Comparison of ENCODE assay signal across 8 cellular contexts in genomic region chr1:54488831-54489626, GRCh38. TPM values are rescaled to one million over a fixed set of nuclear protein-coding genes. Genes with fewer than 3 reads are reported as not detected.
DNase-seq lines count a peak whose midpoint lies in the region; ATAC-seq and TF ChIP-seq lines count a peak whose summit lies in the region.

No MANE protein-coding gene starts in this region.

- peak overlapping the region; percentile 83 for H3K14ac ChIP-seq in trophoblast cell (ENCODE audit: low read length)

- peak overlapping the region; percentile 54 for H3K4me3 ChIP-seq in MG63
- H3K4me3 ChIP-seq in SU-DHL-6 (ENCODE audit: insufficient read depth, low read length, poor library complexity, severe bottlenecking): peak overlapping the region; percentile 63
- peak overlapping the region; percentile 48 to 88 (median 65) for H3K4me3 ChIP-seq in heart left ventricle
- H3K4me3 ChIP-seq in trophoblast cell (ENCODE audit: low read depth, low read length): peak overlapping the region; percentile 19
- peak overlapping the region; percentile 66 for H3K4me3 ChIP-seq in upper lobe of right lung

- ATAC-seq in GM21619 (IDR thresholded peaks at IDR 0.05; ENCODE audit: unreplicated experiment) (peak; percentile 68), heart left ventricle (peak; percentile 42 to 78 (median 75)), upper lobe of right lung (peak; percentile 87)

- no peaks in the 10 kb centered on the region for H3K9me2 ChIP-seq in SU-DHL-6 (replicated peaks; ENCODE audit: insufficient read depth, low read length)

- H4K8ac ChIP-seq in trophoblast cell (ENCODE audit: low read depth, low read length): peak overlapping the region; percentile 97

- 0 to 1% (median 1%) methylated on average over 51 of the region's 51 CpGs for WGBS in adipose tissue, 3 donors
- WGBS in heart left ventricle, 4 donors: 0 to 1% (median 1%) methylated on average over 29 to 51 of the region's 51 CpGs
- no CpG with 5 or more reads among the region's 51 CpGs for WGBS in trophoblast cell (ENCODE audit: extremely low coverage, insufficient coverage, insufficient read length)

- peak overlapping the region; percentile 99 for H2AK5ac ChIP-seq in trophoblast cell (ENCODE audit: low read length)

- peak; percentile 66 for DNase-seq in DMS 273 treated with DMSO at 0.1 percent for 48 hours (lab: John Stamatoyannopoulos, UW)
- peak; percentile 62 for DNase-seq in MG63
- DNase-seq in heart left ventricle: peak; percentile 77 to 92 (median 83)
- DNase-seq in trophoblast cell: peak; percentile 75 to 89
- DNase-seq in upper lobe of right lung: peak; percentile 91

- H3K79me1 ChIP-seq in trophoblast cell (ENCODE audit: low read length): peaks cover 20% of the 10 kb centered on the region

- peak overlapping the region; percentile 96 for H2BK120ac ChIP-seq in trophoblast cell (ENCODE audit: insufficient read depth, low read length, poor library complexity)

- H3K23ac ChIP-seq in trophoblast cell (ENCODE audit: low read length): no peak overlapping the region

- H2AFZ ChIP-seq in SU-DHL-6 (ENCODE audit: low read depth, low read length, severe bottlenecking) (peak overlapping the region; percentile 88), trophoblast cell (ENCODE audit: insufficient read depth, low read length, poor library complexity) (peak overlapping the region; percentile 67)

- peak overlapping the region; percentile 99 for H3K18ac ChIP-seq in trophoblast cell (ENCODE audit: low read length)

- H2BK12ac ChIP-seq in trophoblast cell (ENCODE audit: low read length): peak overlapping the region; percentile 93

- peak overlapping the region; percentile 71 for H3K4ac ChIP-seq in trophoblast cell (ENCODE audit: low read depth, low read length)

- H3K9ac ChIP-seq in SU-DHL-6 (ENCODE audit: low read length): peak overlapping the region; percentile 50
- peak overlapping the region; percentile 51 for H3K9ac ChIP-seq in trophoblast cell (ENCODE audit: low read length)

- H3K4me1 ChIP-seq in heart left ventricle (peaks cover 3 to 32% (median 20%) of the 10 kb centered on the region in 12 donors), trophoblast cell (ENCODE audit: control insufficient read depth in 1 of 2, insufficient read depth in 2 of 2, low read length in 2 of 2) (peaks cover 17 to 19% of the 10 kb centered on the region in 2 experiments), upper lobe of right lung (peaks cover 21% of the 10 kb centered on the region)

- no peaks in the 10 kb centered on the region for H3K36me3 ChIP-seq in MG63
- H3K36me3 ChIP-seq in SU-DHL-6 (ENCODE audit: low read length): no peaks in the 10 kb centered on the region
- H3K36me3 ChIP-seq in heart left ventricle: no peaks in the 10 kb centered on the region
- no peaks in the 10 kb centered on the region for H3K36me3 ChIP-seq in trophoblast cell (ENCODE audit: control insufficient read depth in 1 of 2, insufficient read depth in 2 of 2, low read length in 2 of 2)
- H3K36me3 ChIP-seq in upper lobe of right lung: no peaks in the 10 kb centered on the region

- H4K12ac ChIP-seq in trophoblast cell (ENCODE audit: low read depth, low read length): peak overlapping the region; percentile 98

- H3K27me3 ChIP-seq in MG63: no peaks in the 10 kb centered on the region
- no peaks in the 10 kb centered on the region for H3K27me3 ChIP-seq in SU-DHL-6 (ENCODE audit: low read length)
- H3K27me3 ChIP-seq in heart left ventricle: peaks cover 0 to 6% (median 0%) of the 10 kb centered on the region in 9 donors
- no peaks in the 10 kb centered on the region for H3K27me3 ChIP-seq in trophoblast cell (ENCODE audit: insufficient read depth, low read length)
- peaks cover 5% of the 10 kb centered on the region for H3K27me3 ChIP-seq in upper lobe of right lung

- H4K91ac ChIP-seq in trophoblast cell (ENCODE audit: low read depth, low read length): peak overlapping the region; percentile 99

- TF ChIP-seq CTCF in SU-DHL-6 (IDR thresholded peaks at IDR 0.05; ENCODE audit: insufficient read depth, low read length, poor library complexity, severe bottlenecking) (peak; percentile 90), heart left ventricle (IDR thresholded peaks at IDR 0.05) (peak; percentile 93 to 99 (median 98)), upper lobe of right lung (IDR thresholded peaks at IDR 0.05) (peak; percentile 99)

- no peaks in the 10 kb centered on the region for H3K79me2 ChIP-seq in SU-DHL-6 (ENCODE audit: insufficient read depth, low read length)
- H3K79me2 ChIP-seq in trophoblast cell (ENCODE audit: control insufficient read depth, insufficient read depth, low read length, poor library complexity): peaks cover 4% of the 10 kb centered on the region

- peaks cover 7% of the 10 kb centered on the region; the same call in 1 of the 2 replicates for H3F3A ChIP-seq in SU-DHL-6 (ENCODE audit: insufficient read depth)

- TF ChIP-seq POLR2A in heart left ventricle (IDR thresholded peaks at IDR 0.05): no peak

- H3K4me2 ChIP-seq in SU-DHL-6 (ENCODE audit: low read depth, low read length, poor library complexity, severe bottlenecking) (peak overlapping the region; percentile 69), trophoblast cell (ENCODE audit: low read length) (peak overlapping the region; percentile 72)

- no peaks in the 10 kb centered on the region for H3K9me3 ChIP-seq in MG63
- no peaks in the 10 kb centered on the region for H3K9me3 ChIP-seq in SU-DHL-6 (ENCODE audit: insufficient read depth, low read length)
- no peaks in the 10 kb centered on the region for H3K9me3 ChIP-seq in heart left ventricle
- no peaks in the 10 kb centered on the region for H3K9me3 ChIP-seq in trophoblast cell (ENCODE audit: insufficient read depth, low read depth, low read length)
- no peaks in the 10 kb centered on the region for H3K9me3 ChIP-seq in upper lobe of right lung

- intact Hi-C loops in heart left ventricle (cut with DNase I) (loop anchor here in 9 of 10 donors (1.0 to 10.0 kb wide), 23 partner anchors 80 to 418 kb away; partner anchors contain the start of genes CYB5RL (in 4 of the 9), MRPL37 (in 4 of the 9) and SSBP3 (in 1 of the 9)), upper lobe of right lung (cut with DNase I) (loop anchor here (5.0 kb wide), 1 partner anchor 82 kb away; the partner anchor contains the start of gene SSBP3)

- H3K27ac ChIP-seq in SU-DHL-6 (ENCODE audit: low read depth, low read length) (no peak overlapping the region), adipose tissue (ENCODE audit: low read depth, low read length) (peak overlapping the region; percentile 60), heart left ventricle (peak overlapping the region; percentile 78 to 97 (median 92)), trophoblast cell (ENCODE audit: low read depth, low read length) (peak overlapping the region; percentile 89), upper lobe of right lung (peak overlapping the region; percentile 88)

- no peaks in the 10 kb centered on the region for H4K20me1 ChIP-seq in SU-DHL-6 (ENCODE audit: low read depth, low read length)

- H2BK5ac ChIP-seq in trophoblast cell (ENCODE audit: low read depth, low read length, poor library complexity): peak overlapping the region; percentile 95

RNA-seq across cellular contexts. Expression of gene ACOT11, which starts 59.0 kb away (rescaled TPM):
- total RNA-seq in MG63 (2014; rRNA removed; shearing (Covaris generic); ENCODE audit: low replicate concordance): 1.4 and 2.5 TPM in 2 replicates
- polyA plus RNA-seq in adipose tissue (1 to 10 TPM; 1.1 to 2.4 (median 1.5) TPM), heart left ventricle (10 to 100 TPM; 40.8 to 60.8 TPM)
- total RNA-seq in heart left ventricle (10 to 100 TPM; 33.2 to 69.3 (median 55.9) TPM), upper lobe of right lung (5.0 TPM)
- polyA plus RNA-seq in trophoblast cell (2013): 4.2 and 5.0 TPM in 2 replicates
